ENCODE assay signal across 26 cellular contexts in genomic region chr2:96903809-96904208, GRCh38. TPM values are rescaled to one million over a fixed set of nuclear protein-coding genes. Genes with fewer than 3 reads are reported as not detected.
DNase-seq lines count a peak whose midpoint lies in the region; FAIRE-seq and TF ChIP-seq lines count a peak whose summit lies in the region.
"Had no signal": no experiment of that assay in that cellular context is flagged by ENCODE, and none has a peak within 500 bp of the region (broad histone marks: within the 10 kb centered on the region; RNA-seq: fewer than 3 reads in every experiment).

No MANE protein-coding gene starts in this region.

- POLR2A ChIA-PET in H1 (lab: Charles Lee; ENCODE audit: partially characterized antibody), result interaction anchor here (1.7 to 2.1 kb wide), 3 partner anchors 23 to 35 kb away, joined by 5 to 6 read pairs (median 5); no protein-coding TSS in a partner anchor

- peaks cover 0 to 18% (median 16%) of the 10 kb centered on the region in 4 experiments; a peak in 6 of 7 replicates for H3K4me1 ChIP-seq in H1 (replicated peaks in 1 of 4; ENCODE audit: control insufficient read depth in 3 of 4, insufficient read depth in 4 of 4, low read length in 3 of 4)

- peak overlapping the region; percentile 80; the same call in 1 of the 2 replicates for H2BK12ac ChIP-seq in H1 (ENCODE audit: low read depth, low read length)

- no peak for TF ChIP-seq POLR2A in H1 (IDR thresholded peaks at IDR 0.05; ENCODE audit: control extremely low read depth in 1 of 2, low read depth in 2 of 2, low read length in 2 of 2)

- no peak overlapping the region for H2AFZ ChIP-seq in H1 (ENCODE audit: low read length)

- peak overlapping the region; percentile 63; the same call in 1 of the 2 replicates for H2BK5ac ChIP-seq in H1 (ENCODE audit: low read depth, low read length)

- peaks cover 55% of the 10 kb centered on the region for H3K4me1 Mint-ChIP-seq in nephron progenitor cell
- H3K4me1 Mint-ChIP-seq in type B pancreatic cell (ENCODE audit: unreplicated experiment), result peaks cover 29% of the 10 kb centered on the region

- H3K4me3 ChIP-seq in H1 (ENCODE audit: extremely low read depth in 1 of 4, insufficient read depth in 2 of 4, low read depth in 3 of 4, low read length in 4 of 4), result no peak overlapping the region
- H3K4me3 ChIP-seq: body of pancreas, SK-N-MC, vagina had no signal

- H3K79me1 ChIP-seq in H1 (ENCODE audit: low read depth, low read length), result no peaks in the 10 kb centered on the region

- H4K20me1 ChIP-seq in H1 (replicated peaks in 1 of 2; ENCODE audit: control insufficient read depth in 1 of 2, insufficient read depth in 2 of 2, low read length in 2 of 2), result no peaks in the 10 kb centered on the region

- no peak overlapping the region for H3K23ac ChIP-seq in H1 (ENCODE audit: insufficient read length)

- no peaks in the 10 kb centered on the region for H3K36me3 ChIP-seq in H1 (ENCODE audit: control insufficient read depth in 2 of 4, insufficient read depth in 4 of 4, low read length in 3 of 4)
- H3K36me3 ChIP-seq: vagina had no signal

- H3K27ac Mint-ChIP-seq in nephron progenitor cell, result peak overlapping the region; percentile 66
- no peak overlapping the region for H3K27ac Mint-ChIP-seq in type B pancreatic cell
- H3K27ac Mint-ChIP-seq: mesothelial cell of epicardium; stimulated activated effector memory CD8-positive, alpha-beta T cell treated with anti-CD3 and anti-CD28 coated beads, Interleukin-12 subunit alpha, Interleukin-12 subunit beta, amount 100 ng/mL, for 72 hours had no signal

- no peaks in the 10 kb centered on the region for H3K9me3 Mint-ChIP-seq in nephron progenitor cell
- no peaks in the 10 kb centered on the region for H3K9me3 Mint-ChIP-seq in type B pancreatic cell
- H3K9me3 Mint-ChIP-seq: mesothelial cell of epicardium; naive thymus-derived CD8-positive, alpha-beta T cell; stimulated activated effector memory CD8-positive, alpha-beta T cell treated with anti-CD3 and anti-CD28 coated beads, Interleukin-12 subunit alpha, Interleukin-12 subunit beta, amount 100 ng/mL, for 72 hours had no signal

- H3K9ac ChIP-seq in H1 (replicated peaks in 1 of 4; ENCODE audit: extremely low read depth in 1 of 4, low read depth in 3 of 4, low read length in 3 of 4), result no peak overlapping the region

- no peak overlapping the region for H3K18ac ChIP-seq in H1 (ENCODE audit: extremely low read depth, low read length)

- FAIRE-seq in H1 (lab: Jason Lieb, UNC) (no peak), urothelium cell line (lab: Jason Lieb, UNC) (peak; percentile 55)
- FAIRE-seq: frontal cortex, GM12892, kidney had no signal

- no peak overlapping the region for H3K27ac ChIP-seq in H1 (ENCODE audit: low read depth, low read length)
- H3K27ac ChIP-seq: body of pancreas, SK-N-MC, vagina had no signal

- no peak overlapping the region for H3K56ac ChIP-seq in H1 (replicated peaks; ENCODE audit: insufficient read length, low read depth, low read length)

- H3K27me3 ChIP-seq in H1 (replicated peaks in 1 of 4; ENCODE audit: control insufficient read depth in 3 of 4, extremely low read depth in 1 of 4, insufficient read depth in 3 of 4, low read length in 3 of 4), result no peaks in the 10 kb centered on the region
- H3K27me3 ChIP-seq: body of pancreas, vagina had no signal

- DNase-seq in Kasumi-1 (lab: John Stamatoyannopoulos, UW), result peak; percentile 36 to 42
- no peak for DNase-seq in H1 (ENCODE audit: low read depth in 1 of 2, low spot score in 2 of 2)
- DNase-seq in nephron progenitor cell, result no peak
- no peak for DNase-seq in urothelium cell line (ENCODE audit: low spot score)
- no peak for DNase-seq in type B pancreatic cell (ENCODE audit: extremely low spot score, unreplicated experiment)
- no peak for DNase-seq in NK-92 treated with Interleukin-12 subunit alpha and Interleukin-12 subunit beta, amount 100 ng/mL, for 24 hours (lab: John Stamatoyannopoulos, UW)
- no peak for DNase-seq in GDM1 (lab: John Stamatoyannopoulos, UW)
- DNase-seq: activated naive CD4-positive, alpha-beta T cell; activated T-cell treated with anti-CD3 and anti-CD28 coated beads, Interleukin-2, amount 50 U/mL, for 48 hours; body of pancreas; cerebellar nuclear complex; COR-L47; kidney; left ventricle myocardium superior; naive thymus-derived CD8-positive, alpha-beta T cell; NCI-H1092 treated with DMSO at 0.1 percent for 48 hours; NCI-H1694 treated with DMSO at 0.1 percent for 48 hours; NCI-H2171; NCI-H510A; stimulated activated CD4-positive, alpha-beta T cell treated with anti-CD3 and anti-CD28 coated beads, Interleukin-15, amount 100 ng/mL, for 24 hours had no signal

- no peak for TF ChIP-seq EP300 in H1 (IDR thresholded peaks at IDR 0.05; ENCODE audit: borderline replicate concordance in 1 of 2, low read depth in 2 of 2, low read length in 2 of 2)

- H3K36me3 Mint-ChIP-seq in nephron progenitor cell (ENCODE audit: low read depth), result no peaks in the 10 kb centered on the region
- H3K36me3 Mint-ChIP-seq in type B pancreatic cell, result no peaks in the 10 kb centered on the region
- H3K36me3 Mint-ChIP-seq: mesothelial cell of epicardium; naive thymus-derived CD8-positive, alpha-beta T cell; stimulated activated effector memory CD8-positive, alpha-beta T cell treated with anti-CD3 and anti-CD28 coated beads, Interleukin-12 subunit alpha, Interleukin-12 subunit beta, amount 100 ng/mL, for 72 hours had no signal

- no peak overlapping the region for H3K14ac ChIP-seq in H1 (ENCODE audit: insufficient read length)

- H3K79me2 ChIP-seq in H1 (ENCODE audit: control insufficient read depth in 1 of 2, insufficient read depth in 2 of 2, low read length in 2 of 2), result no peaks in the 10 kb centered on the region

- TF ChIP-seq CTCF in H1 (IDR thresholded peaks at IDR 0.05; ENCODE audit: control extremely low read depth in 1 of 3, insufficient read depth in 1 of 3, low read depth in 1 of 3, low read length in 3 of 3) (no peak), nephron progenitor cell (IDR thresholded peaks at IDR 0.05) (no peak), type B pancreatic cell (conservative IDR thresholded peaks at IDR 0.05) (no peak)

- WGBS in H1 (ENCODE audit: extremely low coverage in 1 of 2, insufficient coverage in 1 of 2, insufficient read length in 1 of 2, insufficient replicate concordance in 2 of 2, low coverage in 1 of 2, low lambda C conversion rate in 2 of 2, missing lambda C conversion rate in 1 of 2), 2 experiments, result 91% methylated on average over 7 of the region's 7 CpGs; no CpG with 5 or more reads in 1 of the 2 experiments

- H3K27me3 Mint-ChIP-seq in nephron progenitor cell (ENCODE audit: low read depth, poor library complexity) (peaks cover 7% of the 10 kb centered on the region), type B pancreatic cell (no peaks in the 10 kb centered on the region)
- H3K27me3 Mint-ChIP-seq: naive thymus-derived CD8-positive, alpha-beta T cell had no signal

- H4K91ac ChIP-seq in H1 (replicated peaks; ENCODE audit: insufficient read length, low read length), result no peak overlapping the region

- no peaks in the 10 kb centered on the region for H3K23me2 ChIP-seq in H1 (ENCODE audit: low read depth, low read length)

- no peaks in the 10 kb centered on the region for H3K9me3 ChIP-seq in H1 (ENCODE audit: insufficient read depth in 2 of 2, low read depth in 1 of 2, low read length in 1 of 2)
- H3K9me3 ChIP-seq: body of pancreas, vagina had no signal

- H2BK20ac ChIP-seq in H1 (ENCODE audit: low read length), result 0 out of 2 replicates have a peak overlapping the region, but pooled peaks have one; percentile 80

- no peak overlapping the region for H2BK120ac ChIP-seq in H1 (replicated peaks; ENCODE audit: low read depth, low read length)

- no peak overlapping the region for H3K4me2 ChIP-seq in H1 (ENCODE audit: insufficient read depth in 1 of 2, low read depth in 2 of 2, low read length in 2 of 2)

- no peak overlapping the region for H2AK5ac ChIP-seq in H1 (ENCODE audit: low read depth, low read length)

- H2BK15ac ChIP-seq in H1 (ENCODE audit: low read length), result no peak overlapping the region

- H4K5ac ChIP-seq in H1 (ENCODE audit: insufficient read length, low read depth, low read length), result no peak overlapping the region

- H3K4me3 Mint-ChIP-seq in nephron progenitor cell (no peak overlapping the region), type B pancreatic cell (no peak overlapping the region)
- H3K4me3 Mint-ChIP-seq: mesothelial cell of epicardium; naive thymus-derived CD8-positive, alpha-beta T cell; stimulated activated effector memory CD8-positive, alpha-beta T cell treated with anti-CD3 and anti-CD28 coated beads, Interleukin-12 subunit alpha, Interleukin-12 subunit beta, amount 100 ng/mL, for 72 hours had no signal

- CTCF ChIA-PET in H1 (lab: Charles Lee; ENCODE audit: partially characterized antibody), result interaction anchor here (0.8 to 2.1 kb wide), 9 partner anchors 13 to 47 kb away, joined by 3 to 8 read pairs (median 4); partner anchors contain the start of gene ANKRD39

- no peak for TF ChIP-seq RAD21 in H1 (IDR thresholded peaks at IDR 0.05 in 1 of 2, conservative IDR thresholded peaks at IDR 0.05 in 1 of 2; ENCODE audit: low read depth in 2 of 2, low read length in 2 of 2)

- no peak overlapping the region for H3K4ac ChIP-seq in H1 (replicated peaks; ENCODE audit: insufficient read length, low read depth, low read length)

- peak overlapping the region; percentile 8; the same call in 1 of the 2 replicates for H4K8ac ChIP-seq in H1 (ENCODE audit: extremely low read depth, insufficient read depth, low read length)

RNA-seq across cellular contexts. Expression of gene SEMA4C, which starts 33.9 kb away (rescaled TPM):
- total RNA-seq in H1 (2021; fragmentation: NEBNext Ultra II Directional; extraction: Animal tissue kit (Norgen Biotek cat#: 25700)), result 67.3 and 74.3 TPM in 2 replicates
- 47.5 and 71.4 TPM in 2 replicates for polyA plus RNA-seq in H1 (2011; rRNA removed)
- polyA plus RNA-seq in H1 (2011; cell fraction: cytosol; rRNA removed), result 58.9 TPM
- 141 TPM for polyA plus RNA-seq in H1 (2011; cell fraction: nucleus; rRNA removed)
- 45.7 to 74.3 TPM (median 68.2 TPM) in 4 replicates for polyA plus RNA-seq in H1 (2012, experiment 1 of 2)
- 49.5 TPM for polyA plus RNA-seq in H1 (2012, experiment 2 of 2)
- 61.0 TPM for polyA plus RNA-seq in H1 (2013, experiment 1 of 2)
- 59.0 TPM for polyA plus RNA-seq in H1 (2013, experiment 2 of 2)
- 86.3 and 87.9 TPM in 2 replicates for polyA minus RNA-seq in H1 (2011; rRNA and poly(A)+ RNA removed)
- 47.3 TPM for polyA minus RNA-seq in H1 (2011; cell fraction: cytosol; rRNA and poly(A)+ RNA removed)
- polyA minus RNA-seq in H1 (2011; cell fraction: nucleus; rRNA and poly(A)+ RNA removed), result 43.7 TPM
- 45.5 and 58.1 TPM in 2 replicates for total RNA-seq in type B pancreatic cell (ENCODE audit: low replicate concordance)

RNA-seq across cellular contexts. Expression of gene ANKRD39, which starts 46.0 kb away (rescaled TPM):
- 18.5 and 19.7 TPM in 2 replicates for total RNA-seq in H1 (2021; fragmentation: NEBNext Ultra II Directional; extraction: Animal tissue kit (Norgen Biotek cat#: 25700))
- 21.3 and 22.9 TPM in 2 replicates for polyA plus RNA-seq in H1 (2011; rRNA removed)
- 18.1 TPM for polyA plus RNA-seq in H1 (2011; cell fraction: cytosol; rRNA removed)
- polyA plus RNA-seq in H1 (2011; cell fraction: nucleus; rRNA removed), result 36.1 TPM
- 15.8 to 18.8 TPM (median 16.9 TPM) in 4 replicates for polyA plus RNA-seq in H1 (2012, experiment 1 of 2)
- 21.7 TPM for polyA plus RNA-seq in H1 (2012, experiment 2 of 2)
- 18.2 TPM for polyA plus RNA-seq in H1 (2013, experiment 1 of 2)
- polyA plus RNA-seq in H1 (2013, experiment 2 of 2), result 18.1 TPM
- polyA minus RNA-seq in H1 (2011; rRNA and poly(A)+ RNA removed), result 6.8 and 7.2 TPM in 2 replicates
- polyA minus RNA-seq in H1 (2011; cell fraction: cytosol; rRNA and poly(A)+ RNA removed), result 5.2 TPM
- 10.3 TPM for polyA minus RNA-seq in H1 (2011; cell fraction: nucleus; rRNA and poly(A)+ RNA removed)
- total RNA-seq in type B pancreatic cell (ENCODE audit: low replicate concordance), result 16.6 and 17.7 TPM in 2 replicates

RNA-seq across cellular contexts. Expression of gene ANKRD23, which starts 60.0 kb away (rescaled TPM):
- 2.9 and 3.5 TPM in 2 replicates for total RNA-seq in H1 (2021; fragmentation: NEBNext Ultra II Directional; extraction: Animal tissue kit (Norgen Biotek cat#: 25700))
- 3.4 and 4.8 TPM in 2 replicates for polyA plus RNA-seq in H1 (2011; rRNA removed)
- polyA plus RNA-seq in H1 (2011; cell fraction: cytosol; rRNA removed), result 3.9 TPM
- 29.4 TPM for polyA plus RNA-seq in H1 (2011; cell fraction: nucleus; rRNA removed)
- 2.3 to 5.8 TPM (median 3.8 TPM) in 4 replicates for polyA plus RNA-seq in H1 (2012, experiment 1 of 2)
- polyA plus RNA-seq in H1 (2012, experiment 2 of 2), result 2.0 TPM
- 2.5 TPM for polyA plus RNA-seq in H1 (2013, experiment 1 of 2)
- 2.4 TPM for polyA plus RNA-seq in H1 (2013, experiment 2 of 2)
- 2.6 and 3.1 TPM in 2 replicates for polyA minus RNA-seq in H1 (2011; rRNA and poly(A)+ RNA removed)
- 2.9 TPM for polyA minus RNA-seq in H1 (2011; cell fraction: cytosol; rRNA and poly(A)+ RNA removed)
- 3.9 TPM for polyA minus RNA-seq in H1 (2011; cell fraction: nucleus; rRNA and poly(A)+ RNA removed)
- 6.1 and 8.1 TPM in 2 replicates for total RNA-seq in type B pancreatic cell (ENCODE audit: low replicate concordance)

Comparison
In these comparisons a context has a peak if more than half of its experiments do, and no peak if none do; other contexts are left out.
1. DNase-seq: peak in Kasumi-1 (2 of 2); none in H1 (0 of 2), nephron progenitor cell (single experiment), urothelium cell line (single experiment), type B pancreatic cell (single experiment), NK-92 treated with Interleukin-12 subunit alpha and Interleukin-12 subunit beta, amount 100 ng/mL, for 24 hours (single experiment) and GDM1 (single experiment).